8 cellular contexts compared by ENCODE assay signal in the genomic region with DNA sequence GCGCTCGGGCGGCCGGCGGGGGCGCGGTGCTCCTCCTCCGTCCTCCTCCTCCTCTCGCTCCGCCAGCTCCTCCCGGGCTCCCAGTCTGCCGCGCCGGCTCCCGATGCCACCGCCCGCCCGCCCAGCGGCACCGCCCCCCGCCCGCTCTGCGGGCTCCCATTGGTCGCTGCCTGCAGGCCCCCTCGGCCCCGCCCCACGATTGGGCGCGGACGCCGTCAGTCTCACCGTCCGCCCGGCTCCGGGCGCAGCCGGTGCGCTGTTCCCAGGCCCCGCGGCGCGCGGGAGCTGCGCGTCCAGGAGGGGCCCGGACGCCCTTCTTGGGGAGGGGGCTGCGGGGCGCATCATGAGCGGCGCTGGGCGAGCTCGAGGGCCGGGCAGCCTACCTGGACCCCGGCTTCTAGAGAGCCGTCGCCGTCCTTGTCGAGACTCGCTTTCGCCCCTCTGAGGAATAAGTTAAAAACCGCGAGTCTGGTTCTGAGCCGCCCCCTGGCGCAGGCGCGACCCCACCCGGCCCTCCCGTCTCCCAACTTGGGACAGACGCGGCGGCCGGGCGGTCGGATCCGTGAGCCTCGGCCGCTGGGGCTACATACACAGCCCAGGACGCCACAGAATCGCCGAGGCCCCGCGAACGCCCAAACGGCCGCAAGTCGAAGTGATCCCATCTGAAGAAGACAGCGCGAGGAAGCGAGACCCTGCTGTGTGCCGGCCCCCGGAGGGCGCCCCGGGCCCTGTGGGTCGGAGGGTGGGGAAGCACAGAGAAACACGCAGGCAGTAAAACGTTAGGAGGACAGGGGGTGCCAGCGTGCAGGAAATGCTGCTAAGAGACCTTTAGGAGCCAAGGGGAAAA.
DNase-seq lines count a peak whose midpoint lies in the region; ATAC-seq and TF ChIP-seq lines count a peak whose summit lies in the region.

A gene with protein sequence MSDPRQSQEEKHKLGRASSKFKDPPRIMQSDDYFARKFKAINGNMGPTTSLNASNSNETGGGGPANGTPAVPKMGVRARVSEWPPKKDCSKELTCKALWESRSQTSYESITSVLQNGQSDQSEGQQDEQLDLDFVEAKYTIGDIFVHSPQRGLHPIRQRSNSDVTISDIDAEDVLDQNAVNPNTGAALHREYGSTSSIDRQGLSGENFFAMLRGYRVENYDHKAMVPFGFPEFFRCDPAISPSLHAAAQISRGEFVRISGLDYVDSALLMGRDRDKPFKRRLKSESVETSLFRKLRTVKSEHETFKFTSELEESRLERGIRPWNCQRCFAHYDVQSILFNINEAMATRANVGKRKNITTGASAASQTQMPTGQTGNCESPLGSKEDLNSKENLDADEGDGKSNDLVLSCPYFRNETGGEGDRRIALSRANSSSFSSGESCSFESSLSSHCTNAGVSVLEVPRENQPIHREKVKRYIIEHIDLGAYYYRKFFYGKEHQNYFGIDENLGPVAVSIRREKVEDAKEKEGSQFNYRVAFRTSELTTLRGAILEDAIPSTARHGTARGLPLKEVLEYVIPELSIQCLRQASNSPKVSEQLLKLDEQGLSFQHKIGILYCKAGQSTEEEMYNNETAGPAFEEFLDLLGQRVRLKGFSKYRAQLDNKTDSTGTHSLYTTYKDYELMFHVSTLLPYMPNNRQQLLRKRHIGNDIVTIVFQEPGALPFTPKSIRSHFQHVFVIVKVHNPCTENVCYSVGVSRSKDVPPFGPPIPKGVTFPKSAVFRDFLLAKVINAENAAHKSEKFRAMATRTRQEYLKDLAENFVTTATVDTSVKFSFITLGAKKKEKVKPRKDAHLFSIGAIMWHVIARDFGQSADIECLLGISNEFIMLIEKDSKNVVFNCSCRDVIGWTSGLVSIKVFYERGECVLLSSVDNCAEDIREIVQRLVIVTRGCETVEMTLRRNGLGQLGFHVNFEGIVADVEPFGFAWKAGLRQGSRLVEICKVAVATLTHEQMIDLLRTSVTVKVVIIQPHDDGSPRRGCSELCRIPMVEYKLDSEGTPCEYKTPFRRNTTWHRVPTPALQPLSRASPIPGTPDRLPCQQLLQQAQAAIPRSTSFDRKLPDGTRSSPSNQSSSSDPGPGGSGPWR (N-terminal part only) (minus strand): TSS at position 87 of the 847 bp plus-strand sequence. CDS start 114,794 bp downstream, outside the sequence.

- no peaks in the 10 kb centered on the region for H3K36me3 ChIP-seq in ACC112 (ENCODE audit: insufficient read depth, low read length)

- H3K4me3 ChIP-seq in ACC112 (ENCODE audit: low read depth, low read length) (peak within 1 kb of the TSS; percentile 77), choroid plexus epithelial cell (ENCODE audit: low read depth, low read length) (peak within 1 kb of the TSS; percentile 69)

- ATAC-seq in GM18870 (IDR thresholded peaks at IDR 0.05; ENCODE audit: unreplicated experiment), result peak; percentile 72
- peak; percentile 98 for ATAC-seq in HG03139 (IDR thresholded peaks at IDR 0.05; ENCODE audit: unreplicated experiment)

- H3K27me3 ChIP-seq in ACC112 (ENCODE audit: insufficient read depth, low read length), result no peaks in the 10 kb centered on the region; the same call in 1 of the 2 replicates

- peaks cover 3% of the 10 kb centered on the region for H3K79me2 ChIP-seq in ACC112 (ENCODE audit: control insufficient read depth, insufficient read depth, low read length, unreplicated experiment)

- peak; percentile 42 for DNase-seq in NCI-H2196 treated with DMSO at 0.1 percent for 48 hours (lab: John Stamatoyannopoulos, UW; ENCODE audit: unreplicated experiment)
- DNase-seq in activated CD4-positive, alpha-beta T cell treated with anti-CD3 and anti-CD28 coated beads for 1 hour, result peak; percentile 75
- DNase-seq in choroid plexus epithelial cell (ENCODE audit: low read depth), result peak; percentile 92
- peak; percentile 93 for DNase-seq in kidney tubule cell (ENCODE audit: low spot score)
- DNase-seq in stimulated activated CD4-positive, alpha-beta T cell treated with anti-CD3 and anti-CD28 coated beads, Interleukin-15, amount 100 ng/mL, for 48 hours (ENCODE audit: low read depth in 2 of 2), result peak; percentile 59 to 85

- peaks cover 7% of the 10 kb centered on the region for H3K4me1 ChIP-seq in ACC112 (ENCODE audit: control insufficient read depth, insufficient read depth, low read length, unreplicated experiment)

- no peak within 1 kb of the TSS for H3K27ac ChIP-seq in ACC112 (ENCODE audit: low read depth, low read length)

- peak within 1 kb of the TSS; percentile 68 for H2AFZ ChIP-seq in ACC112 (ENCODE audit: low read length, unreplicated experiment)

- TF ChIP-seq CTCF in choroid plexus epithelial cell (conservative IDR thresholded peaks at IDR 0.05; ENCODE audit: low read depth, low read length), result peak; percentile 69

Comparison
In these comparisons a context has a peak if more than half of its experiments do, and no peak if none do; other contexts are left out.
1. DNase-seq: peak in every context shown above with its lines; median percentile 93 in kidney tubule cell; 92 in choroid plexus epithelial cell; 75 in activated CD4-positive, alpha-beta T cell treated with anti-CD3 and anti-CD28 coated beads for 1 hour; 72 in stimulated activated CD4-positive, alpha-beta T cell treated with anti-CD3 and anti-CD28 coated beads, Interleukin-15, amount 100 ng/mL, for 48 hours; 42 in NCI-H2196 treated with DMSO at 0.1 percent for 48 hours.